2 cellular contexts compared by ENCODE assay signal in the genomic region with DNA sequence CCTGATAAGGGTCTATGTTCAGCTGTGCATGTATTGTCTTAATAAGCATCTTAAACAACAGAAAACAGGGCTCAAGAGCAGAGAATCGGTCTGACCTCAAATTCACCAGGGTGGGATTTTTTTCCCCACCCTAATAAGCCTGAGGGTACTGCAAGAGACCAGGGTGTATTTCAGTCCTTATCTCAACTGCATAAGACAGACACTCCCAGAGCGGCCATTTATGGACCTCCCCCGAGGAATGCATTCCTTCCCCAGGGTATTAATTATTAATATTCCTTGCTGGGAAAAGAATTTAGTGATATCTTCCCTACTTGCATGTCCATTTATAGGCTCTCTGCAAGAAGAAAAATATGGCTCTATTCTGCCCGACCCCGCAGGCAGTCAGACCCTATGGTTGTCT. TPM values are rescaled to one million over a fixed set of nuclear protein-coding genes. Genes with fewer than 3 reads are reported as not detected.
"Had no signal": no experiment of that assay in that cellular context is flagged by ENCODE, and none has a peak within 500 bp of the region (broad histone marks: within the 10 kb centered on the region; RNA-seq: fewer than 3 reads in every experiment).

No MANE protein-coding gene starts in this region.

RNA-seq across cellular contexts. Expression of gene CCDC170, which starts 25.2 kb away (rescaled TPM):
- total RNA-seq: HT1080 had no signal
- polyA plus RNA-seq: IgD-negative memory B cell had no signal
